ENCODE assay signal across 1 cellular context in genomic region chr1:31064685-31065309, GRCh38.
TF ChIP-seq lines count a peak whose summit lies in the region.

No MANE protein-coding gene starts in this region.

TF ChIP-seq in A549, 52 proteins besides CTCF, POLR2A, EP300 and RAD21 (continued from another document):
- TF ChIP-seq ZSCAN20 (CRISPR knock-in tag; IDR thresholded peaks at IDR 0.05), result no peak
- TF ChIP-seq MAZ (IDR thresholded peaks at IDR 0.05; ENCODE audit: borderline replicate concordance, low read depth, low read length), result no peak
- TF ChIP-seq GATA3 (IDR thresholded peaks at IDR 0.05; ENCODE audit: borderline replicate concordance), result no peak
